ENCODE assay signal across 1 cellular context in the genomic region with DNA sequence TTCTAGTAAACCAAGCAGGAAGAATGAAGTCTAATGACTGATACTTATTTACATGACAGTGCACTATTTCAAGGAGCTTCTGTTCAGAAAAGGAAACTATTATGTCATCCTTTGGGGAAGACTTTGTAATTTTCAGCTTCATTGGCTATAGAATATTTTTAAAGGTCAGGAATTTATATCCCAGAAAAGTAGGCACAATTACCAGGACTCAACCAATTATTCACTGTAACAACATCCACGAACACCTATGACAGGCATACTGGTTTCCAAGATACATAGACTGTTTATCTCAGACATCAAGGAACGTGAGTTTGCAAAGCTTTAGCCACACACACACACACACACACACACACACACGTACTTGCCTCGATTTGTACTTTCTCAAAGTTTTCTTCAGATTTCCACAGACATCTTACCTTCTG.
A peak's percentile ranks its signal among the peaks of the same experiment; 100 is the strongest.
TF ChIP-seq lines count a peak whose summit lies in the region.

No MANE protein-coding gene starts in this region.

TF ChIP-seq in K562, 482 proteins besides CTCF, POLR2A, EP300 and RAD21 (continues in another document):
- TF ChIP-seq MEF2D (tag; conservative IDR thresholded peaks at IDR 0.05; ENCODE audit: low read depth): 0 out of 2 replicates have a peak, but pooled peaks have one; percentile 34
- TF ChIP-seq, protein P1, sequence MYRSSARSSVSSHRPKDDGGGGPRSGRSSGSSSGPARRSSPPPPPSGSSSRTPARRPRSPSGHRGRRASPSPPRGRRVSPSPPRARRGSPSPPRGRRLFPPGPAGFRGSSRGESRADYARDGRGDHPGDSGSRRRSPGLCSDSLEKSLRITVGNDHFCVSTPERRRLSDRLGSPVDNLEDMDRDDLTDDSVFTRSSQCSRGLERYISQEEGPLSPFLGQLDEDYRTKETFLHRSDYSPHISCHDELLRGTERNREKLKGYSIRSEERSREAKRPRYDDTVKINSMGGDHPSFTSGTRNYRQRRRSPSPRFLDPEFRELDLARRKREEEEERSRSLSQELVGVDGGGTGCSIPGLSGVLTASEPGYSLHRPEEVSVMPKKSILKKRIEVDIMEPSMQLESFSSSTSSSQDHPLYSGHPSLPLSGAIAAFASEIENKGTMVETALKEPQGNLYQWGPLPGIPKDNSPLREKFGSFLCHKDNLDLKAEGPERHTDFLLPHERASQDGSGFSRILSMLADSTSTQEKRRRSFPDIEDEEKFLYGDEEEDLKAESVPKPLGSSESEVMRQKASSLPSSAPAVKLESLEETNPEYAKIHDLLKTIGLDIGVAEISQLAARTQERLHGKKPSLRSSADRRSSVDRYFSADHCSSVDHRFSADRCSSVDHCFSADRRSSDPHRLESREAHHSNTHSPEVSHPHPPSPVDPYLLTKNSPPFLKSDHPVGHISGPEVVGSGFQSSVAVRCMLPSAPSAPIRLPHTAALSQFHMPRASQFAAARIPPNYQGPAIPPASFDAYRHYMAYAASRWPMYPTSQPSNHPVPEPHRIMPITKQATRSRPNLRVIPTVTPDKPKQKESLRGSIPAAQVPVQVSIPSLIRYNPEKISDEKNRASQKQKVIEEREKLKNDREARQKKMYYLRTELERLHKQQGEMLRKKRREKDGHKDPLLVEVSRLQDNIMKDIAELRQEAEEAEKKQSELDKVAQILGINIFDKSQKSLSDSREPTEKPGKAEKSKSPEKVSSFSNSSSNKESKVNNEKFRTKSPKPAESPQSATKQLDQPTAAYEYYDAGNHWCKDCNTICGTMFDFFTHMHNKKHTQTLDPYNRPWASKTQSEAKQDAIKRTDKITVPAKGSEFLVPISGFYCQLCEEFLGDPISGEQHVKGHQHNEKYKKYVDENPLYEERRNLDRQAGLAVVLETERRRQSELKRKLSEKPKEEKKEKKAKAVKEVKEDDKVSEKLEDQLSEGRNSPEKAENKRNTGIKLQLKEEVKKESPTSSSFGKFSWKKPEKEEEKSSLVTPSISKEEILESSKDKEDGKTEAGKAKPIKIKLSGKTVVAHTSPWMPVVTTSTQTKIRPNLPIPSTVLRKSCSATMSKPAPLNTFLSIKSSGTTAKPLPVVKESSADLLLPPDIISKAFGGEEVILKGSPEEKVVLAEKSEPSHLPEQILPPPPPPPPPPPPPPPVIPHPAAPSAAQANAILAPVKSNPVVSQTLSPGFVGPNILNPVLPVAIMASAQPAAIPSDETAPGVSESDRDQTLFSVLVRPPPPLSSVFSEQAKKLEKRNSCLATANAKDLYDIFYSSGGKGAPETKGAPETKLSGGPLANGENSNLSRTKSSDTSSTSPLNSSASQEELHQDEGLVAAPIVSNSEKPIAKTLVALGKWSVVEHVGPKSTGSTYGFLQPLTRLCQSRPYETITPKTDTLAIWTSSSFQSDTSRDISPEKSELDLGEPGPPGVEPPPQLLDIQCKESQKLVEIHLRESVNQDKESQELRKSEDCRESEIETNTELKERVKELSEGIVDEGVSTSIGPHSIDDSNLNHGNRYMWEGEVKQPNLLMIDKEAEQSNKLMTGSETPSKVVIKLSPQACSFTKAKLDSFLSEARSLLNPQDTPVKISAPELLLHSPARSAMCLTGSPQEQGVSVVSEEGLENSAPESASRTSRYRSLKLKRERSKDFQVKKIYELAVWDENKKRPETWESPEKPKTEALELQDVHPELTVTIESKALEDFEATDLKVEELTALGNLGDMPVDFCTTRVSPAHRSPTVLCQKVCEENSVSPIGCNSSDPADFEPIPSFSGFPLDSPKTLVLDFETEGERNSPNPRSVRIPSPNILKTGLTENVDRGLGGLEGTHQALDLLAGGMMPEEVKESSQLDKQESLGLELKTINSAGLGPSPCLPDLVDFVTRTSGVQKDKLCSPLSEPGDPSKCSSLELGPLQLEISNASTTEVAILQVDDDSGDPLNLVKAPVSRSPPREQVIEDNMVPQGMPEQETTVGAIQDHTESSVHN (IDR thresholded peaks at IDR 0.05; ENCODE audit: borderline replicate concordance in 1 of 2, low read depth in 1 of 2): peak in 1 of 2 experiments; percentile 67; a peak in 1 of 4 replicates
- TF ChIP-seq GATA2 (CRISPR knock-in tag; IDR thresholded peaks at IDR 0.05): 0 out of 2 replicates have a peak, but pooled peaks have one; percentile 40
- TF ChIP-seq MAFF (IDR thresholded peaks at IDR 0.05; ENCODE audit: low read length): peak; percentile 52
- TF ChIP-seq, protein P2, sequence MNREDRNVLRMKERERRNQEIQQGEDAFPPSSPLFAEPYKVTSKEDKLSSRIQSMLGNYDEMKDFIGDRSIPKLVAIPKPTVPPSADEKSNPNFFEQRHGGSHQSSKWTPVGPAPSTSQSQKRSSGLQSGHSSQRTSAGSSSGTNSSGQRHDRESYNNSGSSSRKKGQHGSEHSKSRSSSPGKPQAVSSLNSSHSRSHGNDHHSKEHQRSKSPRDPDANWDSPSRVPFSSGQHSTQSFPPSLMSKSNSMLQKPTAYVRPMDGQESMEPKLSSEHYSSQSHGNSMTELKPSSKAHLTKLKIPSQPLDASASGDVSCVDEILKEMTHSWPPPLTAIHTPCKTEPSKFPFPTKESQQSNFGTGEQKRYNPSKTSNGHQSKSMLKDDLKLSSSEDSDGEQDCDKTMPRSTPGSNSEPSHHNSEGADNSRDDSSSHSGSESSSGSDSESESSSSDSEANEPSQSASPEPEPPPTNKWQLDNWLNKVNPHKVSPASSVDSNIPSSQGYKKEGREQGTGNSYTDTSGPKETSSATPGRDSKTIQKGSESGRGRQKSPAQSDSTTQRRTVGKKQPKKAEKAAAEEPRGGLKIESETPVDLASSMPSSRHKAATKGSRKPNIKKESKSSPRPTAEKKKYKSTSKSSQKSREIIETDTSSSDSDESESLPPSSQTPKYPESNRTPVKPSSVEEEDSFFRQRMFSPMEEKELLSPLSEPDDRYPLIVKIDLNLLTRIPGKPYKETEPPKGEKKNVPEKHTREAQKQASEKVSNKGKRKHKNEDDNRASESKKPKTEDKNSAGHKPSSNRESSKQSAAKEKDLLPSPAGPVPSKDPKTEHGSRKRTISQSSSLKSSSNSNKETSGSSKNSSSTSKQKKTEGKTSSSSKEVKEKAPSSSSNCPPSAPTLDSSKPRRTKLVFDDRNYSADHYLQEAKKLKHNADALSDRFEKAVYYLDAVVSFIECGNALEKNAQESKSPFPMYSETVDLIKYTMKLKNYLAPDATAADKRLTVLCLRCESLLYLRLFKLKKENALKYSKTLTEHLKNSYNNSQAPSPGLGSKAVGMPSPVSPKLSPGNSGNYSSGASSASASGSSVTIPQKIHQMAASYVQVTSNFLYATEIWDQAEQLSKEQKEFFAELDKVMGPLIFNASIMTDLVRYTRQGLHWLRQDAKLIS (CRISPR knock-in tag; IDR thresholded peaks at IDR 0.05): no peak
- peak; percentile 13; the same call in 1 of the 2 replicates for TF ChIP-seq ZEB2 (IDR thresholded peaks at IDR 0.05)
- TF ChIP-seq RUNX1 (IDR thresholded peaks at IDR 0.05; ENCODE audit: low read depth): no peak
- TF ChIP-seq SOX6 (IDR thresholded peaks at IDR 0.05): peak; percentile 58
- 0 out of 2 replicates have a peak, but pooled peaks have one; percentile 22 for TF ChIP-seq SMARCC2 (IDR thresholded peaks at IDR 0.05; ENCODE audit: low read depth)
- peak; percentile 72 for TF ChIP-seq ATF7 (IDR thresholded peaks at IDR 0.05)
- TF ChIP-seq, protein P3, sequence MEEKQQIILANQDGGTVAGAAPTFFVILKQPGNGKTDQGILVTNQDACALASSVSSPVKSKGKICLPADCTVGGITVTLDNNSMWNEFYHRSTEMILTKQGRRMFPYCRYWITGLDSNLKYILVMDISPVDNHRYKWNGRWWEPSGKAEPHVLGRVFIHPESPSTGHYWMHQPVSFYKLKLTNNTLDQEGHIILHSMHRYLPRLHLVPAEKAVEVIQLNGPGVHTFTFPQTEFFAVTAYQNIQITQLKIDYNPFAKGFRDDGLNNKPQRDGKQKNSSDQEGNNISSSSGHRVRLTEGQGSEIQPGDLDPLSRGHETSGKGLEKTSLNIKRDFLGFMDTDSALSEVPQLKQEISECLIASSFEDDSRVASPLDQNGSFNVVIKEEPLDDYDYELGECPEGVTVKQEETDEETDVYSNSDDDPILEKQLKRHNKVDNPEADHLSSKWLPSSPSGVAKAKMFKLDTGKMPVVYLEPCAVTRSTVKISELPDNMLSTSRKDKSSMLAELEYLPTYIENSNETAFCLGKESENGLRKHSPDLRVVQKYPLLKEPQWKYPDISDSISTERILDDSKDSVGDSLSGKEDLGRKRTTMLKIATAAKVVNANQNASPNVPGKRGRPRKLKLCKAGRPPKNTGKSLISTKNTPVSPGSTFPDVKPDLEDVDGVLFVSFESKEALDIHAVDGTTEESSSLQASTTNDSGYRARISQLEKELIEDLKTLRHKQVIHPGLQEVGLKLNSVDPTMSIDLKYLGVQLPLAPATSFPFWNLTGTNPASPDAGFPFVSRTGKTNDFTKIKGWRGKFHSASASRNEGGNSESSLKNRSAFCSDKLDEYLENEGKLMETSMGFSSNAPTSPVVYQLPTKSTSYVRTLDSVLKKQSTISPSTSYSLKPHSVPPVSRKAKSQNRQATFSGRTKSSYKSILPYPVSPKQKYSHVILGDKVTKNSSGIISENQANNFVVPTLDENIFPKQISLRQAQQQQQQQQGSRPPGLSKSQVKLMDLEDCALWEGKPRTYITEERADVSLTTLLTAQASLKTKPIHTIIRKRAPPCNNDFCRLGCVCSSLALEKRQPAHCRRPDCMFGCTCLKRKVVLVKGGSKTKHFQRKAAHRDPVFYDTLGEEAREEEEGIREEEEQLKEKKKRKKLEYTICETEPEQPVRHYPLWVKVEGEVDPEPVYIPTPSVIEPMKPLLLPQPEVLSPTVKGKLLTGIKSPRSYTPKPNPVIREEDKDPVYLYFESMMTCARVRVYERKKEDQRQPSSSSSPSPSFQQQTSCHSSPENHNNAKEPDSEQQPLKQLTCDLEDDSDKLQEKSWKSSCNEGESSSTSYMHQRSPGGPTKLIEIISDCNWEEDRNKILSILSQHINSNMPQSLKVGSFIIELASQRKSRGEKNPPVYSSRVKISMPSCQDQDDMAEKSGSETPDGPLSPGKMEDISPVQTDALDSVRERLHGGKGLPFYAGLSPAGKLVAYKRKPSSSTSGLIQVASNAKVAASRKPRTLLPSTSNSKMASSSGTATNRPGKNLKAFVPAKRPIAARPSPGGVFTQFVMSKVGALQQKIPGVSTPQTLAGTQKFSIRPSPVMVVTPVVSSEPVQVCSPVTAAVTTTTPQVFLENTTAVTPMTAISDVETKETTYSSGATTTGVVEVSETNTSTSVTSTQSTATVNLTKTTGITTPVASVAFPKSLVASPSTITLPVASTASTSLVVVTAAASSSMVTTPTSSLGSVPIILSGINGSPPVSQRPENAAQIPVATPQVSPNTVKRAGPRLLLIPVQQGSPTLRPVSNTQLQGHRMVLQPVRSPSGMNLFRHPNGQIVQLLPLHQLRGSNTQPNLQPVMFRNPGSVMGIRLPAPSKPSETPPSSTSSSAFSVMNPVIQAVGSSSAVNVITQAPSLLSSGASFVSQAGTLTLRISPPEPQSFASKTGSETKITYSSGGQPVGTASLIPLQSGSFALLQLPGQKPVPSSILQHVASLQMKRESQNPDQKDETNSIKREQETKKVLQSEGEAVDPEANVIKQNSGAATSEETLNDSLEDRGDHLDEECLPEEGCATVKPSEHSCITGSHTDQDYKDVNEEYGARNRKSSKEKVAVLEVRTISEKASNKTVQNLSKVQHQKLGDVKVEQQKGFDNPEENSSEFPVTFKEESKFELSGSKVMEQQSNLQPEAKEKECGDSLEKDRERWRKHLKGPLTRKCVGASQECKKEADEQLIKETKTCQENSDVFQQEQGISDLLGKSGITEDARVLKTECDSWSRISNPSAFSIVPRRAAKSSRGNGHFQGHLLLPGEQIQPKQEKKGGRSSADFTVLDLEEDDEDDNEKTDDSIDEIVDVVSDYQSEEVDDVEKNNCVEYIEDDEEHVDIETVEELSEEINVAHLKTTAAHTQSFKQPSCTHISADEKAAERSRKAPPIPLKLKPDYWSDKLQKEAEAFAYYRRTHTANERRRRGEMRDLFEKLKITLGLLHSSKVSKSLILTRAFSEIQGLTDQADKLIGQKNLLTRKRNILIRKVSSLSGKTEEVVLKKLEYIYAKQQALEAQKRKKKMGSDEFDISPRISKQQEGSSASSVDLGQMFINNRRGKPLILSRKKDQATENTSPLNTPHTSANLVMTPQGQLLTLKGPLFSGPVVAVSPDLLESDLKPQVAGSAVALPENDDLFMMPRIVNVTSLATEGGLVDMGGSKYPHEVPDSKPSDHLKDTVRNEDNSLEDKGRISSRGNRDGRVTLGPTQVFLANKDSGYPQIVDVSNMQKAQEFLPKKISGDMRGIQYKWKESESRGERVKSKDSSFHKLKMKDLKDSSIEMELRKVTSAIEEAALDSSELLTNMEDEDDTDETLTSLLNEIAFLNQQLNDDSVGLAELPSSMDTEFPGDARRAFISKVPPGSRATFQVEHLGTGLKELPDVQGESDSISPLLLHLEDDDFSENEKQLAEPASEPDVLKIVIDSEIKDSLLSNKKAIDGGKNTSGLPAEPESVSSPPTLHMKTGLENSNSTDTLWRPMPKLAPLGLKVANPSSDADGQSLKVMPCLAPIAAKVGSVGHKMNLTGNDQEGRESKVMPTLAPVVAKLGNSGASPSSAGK (IDR thresholded peaks at IDR 0.05): no peak
- peak; percentile 66 for TF ChIP-seq ARID1B (IDR thresholded peaks at IDR 0.05)
- TF ChIP-seq BACH1 (tag; IDR thresholded peaks at IDR 0.05): peak; percentile 88
- TF ChIP-seq KDM1A (IDR thresholded peaks at IDR 0.05): peak; percentile 15 to 54; a peak in 2 of 4 replicates
- TF ChIP-seq CBFA2T3 (IDR thresholded peaks at IDR 0.05): 0 out of 2 replicates have a peak, but pooled peaks have one; percentile 30
- peak; percentile 81 for TF ChIP-seq DPF2 (IDR thresholded peaks at IDR 0.05)
- TF ChIP-seq ZNF57 (CRISPR knock-in tag; IDR thresholded peaks at IDR 0.05): no peak
- TF ChIP-seq, protein P4, sequence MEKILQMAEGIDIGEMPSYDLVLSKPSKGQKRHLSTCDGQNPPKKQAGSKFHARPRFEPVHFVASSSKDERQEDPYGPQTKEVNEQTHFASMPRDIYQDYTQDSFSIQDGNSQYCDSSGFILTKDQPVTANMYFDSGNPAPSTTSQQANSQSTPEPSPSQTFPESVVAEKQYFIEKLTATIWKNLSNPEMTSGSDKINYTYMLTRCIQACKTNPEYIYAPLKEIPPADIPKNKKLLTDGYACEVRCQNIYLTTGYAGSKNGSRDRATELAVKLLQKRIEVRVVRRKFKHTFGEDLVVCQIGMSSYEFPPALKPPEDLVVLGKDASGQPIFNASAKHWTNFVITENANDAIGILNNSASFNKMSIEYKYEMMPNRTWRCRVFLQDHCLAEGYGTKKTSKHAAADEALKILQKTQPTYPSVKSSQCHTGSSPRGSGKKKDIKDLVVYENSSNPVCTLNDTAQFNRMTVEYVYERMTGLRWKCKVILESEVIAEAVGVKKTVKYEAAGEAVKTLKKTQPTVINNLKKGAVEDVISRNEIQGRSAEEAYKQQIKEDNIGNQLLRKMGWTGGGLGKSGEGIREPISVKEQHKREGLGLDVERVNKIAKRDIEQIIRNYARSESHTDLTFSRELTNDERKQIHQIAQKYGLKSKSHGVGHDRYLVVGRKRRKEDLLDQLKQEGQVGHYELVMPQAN (IDR thresholded peaks at IDR 0.05; ENCODE audit: borderline replicate concordance): no peak
- TF ChIP-seq SMARCB1 (IDR thresholded peaks at IDR 0.05; ENCODE audit: insufficient read length, low read depth): no peak
- TF ChIP-seq, protein P5, sequence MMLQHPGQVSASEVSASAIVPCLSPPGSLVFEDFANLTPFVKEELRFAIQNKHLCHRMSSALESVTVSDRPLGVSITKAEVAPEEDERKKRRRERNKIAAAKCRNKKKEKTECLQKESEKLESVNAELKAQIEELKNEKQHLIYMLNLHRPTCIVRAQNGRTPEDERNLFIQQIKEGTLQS (IDR thresholded peaks at IDR 0.05): peak; percentile 75
- TF ChIP-seq, protein P5 (CRISPR knock-in tag; conservative IDR thresholded peaks at IDR 0.05): no peak
- no peak for TF ChIP-seq ESRRB (CRISPR knock-in tag; IDR thresholded peaks at IDR 0.05; ENCODE audit: borderline replicate concordance)
- 0 out of 2 replicates have a peak, but pooled peaks have one; percentile 28 for TF ChIP-seq SMARCA5 (IDR thresholded peaks at IDR 0.05)
- 0 out of 2 replicates have a peak, but pooled peaks have one; percentile 26 for TF ChIP-seq EP400 (IDR thresholded peaks at IDR 0.05)
- no peak for TF ChIP-seq ZC3H8 (IDR thresholded peaks at IDR 0.05)
- TF ChIP-seq CTBP1 (IDR thresholded peaks at IDR 0.05; ENCODE audit: borderline replicate concordance): 0 out of 2 replicates have a peak, but pooled peaks have one; percentile 27
